Comparison of ENCODE assay signal across 19 cellular contexts in the genomic region with DNA sequence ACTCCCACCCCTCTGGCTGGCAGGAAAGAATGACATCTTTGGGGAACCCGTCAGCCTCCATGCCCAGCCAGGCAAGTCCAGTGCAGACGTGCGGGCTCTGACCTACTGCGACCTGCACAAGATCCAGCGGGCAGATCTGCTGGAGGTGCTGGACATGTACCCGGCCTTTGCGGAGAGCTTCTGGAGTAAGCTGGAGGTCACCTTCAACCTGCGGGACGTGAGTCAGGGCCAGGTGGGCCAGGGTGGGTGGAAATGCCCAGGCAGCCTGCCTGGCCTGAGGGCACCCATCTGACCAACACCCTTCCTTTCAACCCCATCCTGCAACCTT. TPM values are rescaled to one million over a fixed set of nuclear protein-coding genes. Genes with fewer than 3 reads are reported as not detected.
DNase-seq lines count a peak whose midpoint lies in the region; TF ChIP-seq lines count a peak whose summit lies in the region.
"Had no signal": no experiment of that assay in that cellular context is flagged by ENCODE, and none has a peak within 500 bp of the region (broad histone marks: within the 10 kb centered on the region; RNA-seq: fewer than 3 reads in every experiment).

No MANE protein-coding gene starts in this region.

- H3K4me3 ChIP-seq in H7 (ENCODE audit: insufficient read depth, low read depth, low read length) (no peak overlapping the region), PC-9 (no peak overlapping the region), osteoblast (ENCODE audit: insufficient read depth, low read length) (no peak overlapping the region)
- H3K4me3 ChIP-seq: BLaER1 treated with 17β-estradiol and CSF1 and Interleukin-3, amounts not matched to agents 10 nM and 100 nM; GM12878; GM23248; K562 had no signal

- DNase-seq in H7 (peak; percentile 13), PC-9 (no peak), islet precursor cell (peak; percentile 54), osteoblast (ENCODE audit: insufficient read length, low spot score, missing footprints) (peak; percentile 14), glomerular visceral epithelial cell (ENCODE audit: extremely low spot score) (no peak), GM10266 (ENCODE audit: extremely low spot score) (no peak), NCI-H524 (lab: John Stamatoyannopoulos, UW) (no peak)
- DNase-seq: Calu3; CD8-positive, alpha-beta T cell; DMS79 treated with DMSO at 0.1 percent for 48 hours; GF-D8; GM23248; HFFc6; IMR-90 had no signal

- H3K79me2 ChIP-seq in PC-9 (ENCODE audit: low read depth) = no peaks in the 10 kb centered on the region
- H3K79me2 ChIP-seq in osteoblast (ENCODE audit: insufficient read depth, low read length) = no peaks in the 10 kb centered on the region

- no peaks in the 10 kb centered on the region for H3K27me3 ChIP-seq in H7 (ENCODE audit: control insufficient read depth, insufficient read depth, low read length)
- no peaks in the 10 kb centered on the region for H3K27me3 ChIP-seq in PC-9 (ENCODE audit: insufficient read depth, low read depth)
- peaks cover 28% of the 10 kb centered on the region for H3K27me3 ChIP-seq in osteoblast (ENCODE audit: insufficient read depth, low read length)

- no peaks in the 10 kb centered on the region for H3F3A ChIP-seq in PC-9 (ENCODE audit: insufficient read depth, low read depth)

- peaks cover 11% of the 10 kb centered on the region; the same call in 1 of the 2 replicates for H3K4me1 ChIP-seq in PC-9 (replicated peaks; ENCODE audit: insufficient read depth)
- H3K4me1 ChIP-seq in osteoblast (ENCODE audit: insufficient read depth, low read length) = no peaks in the 10 kb centered on the region

- H3K4me2 ChIP-seq in PC-9 (peak overlapping the region; percentile 34; the same call in 1 of the 2 replicates), osteoblast (ENCODE audit: insufficient read depth, low read length) (no peak overlapping the region)

- H3K9me3 ChIP-seq in PC-9 (ENCODE audit: insufficient read depth, low read depth) (no peaks in the 10 kb centered on the region), osteoblast (ENCODE audit: low read depth, low read length) (no peaks in the 10 kb centered on the region)
- H3K9me3 ChIP-seq: BLaER1 treated with 17β-estradiol and CSF1 and Interleukin-3, amounts not matched to agents 10 nM and 100 nM had no signal

- no peak overlapping the region for H2AFZ ChIP-seq in PC-9
- no peak overlapping the region for H2AFZ ChIP-seq in osteoblast (ENCODE audit: low read length)
- H2AFZ ChIP-seq: GM23248 had no signal

- intact Hi-C loops in PC-9 (cut with micrococcal nuclease; ENCODE audit: unreplicated experiment) = no loop called here

- H3K36me3 ChIP-seq in H7 (replicated peaks; ENCODE audit: control insufficient read depth, insufficient read depth, low read length) = no peaks in the 10 kb centered on the region
- no peaks in the 10 kb centered on the region for H3K36me3 ChIP-seq in PC-9 (ENCODE audit: low read depth)
- H3K36me3 ChIP-seq in osteoblast (ENCODE audit: insufficient read depth, low read length) = no peaks in the 10 kb centered on the region
- H3K36me3 ChIP-seq: BLaER1 treated with 17β-estradiol and CSF1 and Interleukin-3, amounts not matched to agents 10 nM and 100 nM had no signal

- H4K20me1 ChIP-seq in PC-9 (ENCODE audit: insufficient read depth) = no peaks in the 10 kb centered on the region
- no peaks in the 10 kb centered on the region for H4K20me1 ChIP-seq in osteoblast (ENCODE audit: insufficient read depth, low read length)
- H4K20me1 ChIP-seq: BLaER1 treated with 17β-estradiol and CSF1 and Interleukin-3, amounts not matched to agents 10 nM and 100 nM had no signal

- CTCF ChIA-PET in PC-9 (lab: Charles Lee) = no interaction called here

- H3K9me2 ChIP-seq in PC-9 (ENCODE audit: insufficient read depth) = no peaks in the 10 kb centered on the region

- H3K27ac ChIP-seq in PC-9 = no peak overlapping the region
- H3K27ac ChIP-seq in osteoblast (ENCODE audit: low read depth, low read length) = no peak overlapping the region
- H3K27ac ChIP-seq: BLaER1 treated with 17β-estradiol and CSF1 and Interleukin-3, amounts not matched to agents 10 nM and 100 nM; GM23248 had no signal

- no TSS peak for BruUV-seq in PC-9 (replicated peaks; lab: Mats Ljungman, UMichigan)

- POLR2A ChIA-PET in PC-9 (lab: Charles Lee; ENCODE audit: unreplicated experiment) = no interaction called here

- TF ChIP-seq CTCF in PC-9 (conservative IDR thresholded peaks at IDR 0.05) = no peak
- no peak for TF ChIP-seq CTCF in osteoblast (IDR thresholded peaks at IDR 0.05; ENCODE audit: extremely low read depth, low read depth, low read length)
- TF ChIP-seq CTCF in GM10266 (IDR thresholded peaks at IDR 0.05; ENCODE audit: control insufficient read depth, insufficient read depth, low read depth, missing control alignments) = no peak

RNA-seq across cellular contexts. Expression of a gene that starts 8.1 kb away (rescaled TPM):
- 60.8 and 68.2 TPM in 2 replicates for total RNA-seq in H7 (2014; rRNA removed; shearing (Covaris generic))
- total RNA-seq in PC-9 (2021) = 62.2 and 78.9 TPM in 2 replicates
- 23.3 and 24.6 TPM in 2 replicates for total RNA-seq in osteoblast

RNA-seq across cellular contexts. Expression of a gene that starts 19.0 kb away (rescaled TPM):
- 1.5 and 1.6 TPM in 2 replicates for total RNA-seq in H7 (2014; rRNA removed; shearing (Covaris generic))
- total RNA-seq in PC-9 (2021) = not detected in 2 replicates
- not detected in 2 replicates for total RNA-seq in osteoblast
- total RNA-seq: A172; B cell; Calu3; CD8-positive, alpha-beta T cell; GM12878; GM23248; HFFc6; K562 had no signal

RNA-seq across cellular contexts. Expression of a gene that starts 58.5 kb away (rescaled TPM):
- 20.0 and 22.2 TPM in 2 replicates for total RNA-seq in H7 (2014; rRNA removed; shearing (Covaris generic))
- total RNA-seq in PC-9 (2021) = 25.0 and 27.1 TPM in 2 replicates
- total RNA-seq in osteoblast = 19.7 and 21.0 TPM in 2 replicates

Comparison
In these comparisons a context has a peak if more than half of its experiments do, and no peak if none do; other contexts are left out.
1. DNase-seq: peak in H7 (single experiment), islet precursor cell (single experiment) and osteoblast (single experiment); none in PC-9 (0 of 2), glomerular visceral epithelial cell (single experiment), GM10266 (single experiment) and NCI-H524 (0 of 2).